ENCODE assay signal across 8 cellular contexts in genomic region chr17:47948706-47949196, GRCh38. TPM values are rescaled to one million over a fixed set of nuclear protein-coding genes. Genes with fewer than 3 reads are reported as not detected.
DNase-seq lines count a peak whose midpoint lies in the region; ATAC-seq and TF ChIP-seq lines count a peak whose summit lies in the region.

No MANE protein-coding gene starts in this region.

- DNase-seq in activated naive CD4-positive, alpha-beta T cell treated with anti-CD3 and anti-CD28 coated beads for 36 hours: no peak
- no peak for DNase-seq in activated naive CD4-positive, alpha-beta T cell (lab: John Stamatoyannopoulos, UW)
- no peak for DNase-seq in activated naive CD8-positive, alpha-beta T cell treated with anti-CD3 and anti-CD28 coated beads for 36 hours
- DNase-seq in kidney tubule cell (ENCODE audit: low spot score) (peak; percentile 90), upper lobe of left lung (no peak), AG08395 (ENCODE audit: low spot score) (no peak), NCI-H1092 (lab: John Stamatoyannopoulos, UW) (no peak), NCI-H510A (lab: John Stamatoyannopoulos, UW) (no peak)

- TF ChIP-seq POLR2A in upper lobe of left lung (IDR thresholded peaks at IDR 0.05): peak in 1 of 4 donors; percentile 27

- H3K4me3 Mint-ChIP-seq in activated naive CD4-positive, alpha-beta T cell treated with anti-CD3 and anti-CD28 coated beads for 36 hours: no peak overlapping the region
- H3K4me3 Mint-ChIP-seq in activated naive CD8-positive, alpha-beta T cell treated with anti-CD3 and anti-CD28 coated beads for 36 hours: no peak overlapping the region

- no peaks in the 10 kb centered on the region for H3K27me3 Mint-ChIP-seq in activated naive CD4-positive, alpha-beta T cell treated with anti-CD3 and anti-CD28 coated beads for 36 hours (ENCODE audit: low read depth)
- H3K27me3 Mint-ChIP-seq in activated naive CD8-positive, alpha-beta T cell treated with anti-CD3 and anti-CD28 coated beads for 36 hours: no peaks in the 10 kb centered on the region

- H3K27me3 ChIP-seq in upper lobe of left lung: no peaks in the 10 kb centered on the region

- H3K27ac Mint-ChIP-seq in activated naive CD4-positive, alpha-beta T cell treated with anti-CD3 and anti-CD28 coated beads for 36 hours: peak overlapping the region; percentile 18
- peak overlapping the region; percentile 75 for H3K27ac Mint-ChIP-seq in activated naive CD8-positive, alpha-beta T cell treated with anti-CD3 and anti-CD28 coated beads for 36 hours

- peaks cover 22% of the 10 kb centered on the region for H3K36me3 Mint-ChIP-seq in activated naive CD4-positive, alpha-beta T cell treated with anti-CD3 and anti-CD28 coated beads for 36 hours (ENCODE audit: low read depth)
- H3K36me3 Mint-ChIP-seq in activated naive CD8-positive, alpha-beta T cell treated with anti-CD3 and anti-CD28 coated beads for 36 hours: peaks cover 39% of the 10 kb centered on the region

- no peak for TF ChIP-seq CTCF in upper lobe of left lung (IDR thresholded peaks at IDR 0.05)

- no peak for TF ChIP-seq EP300 in upper lobe of left lung (IDR thresholded peaks at IDR 0.05)

- H3K9me3 Mint-ChIP-seq in activated naive CD4-positive, alpha-beta T cell treated with anti-CD3 and anti-CD28 coated beads for 36 hours: no peaks in the 10 kb centered on the region
- H3K9me3 Mint-ChIP-seq in activated naive CD8-positive, alpha-beta T cell treated with anti-CD3 and anti-CD28 coated beads for 36 hours: no peaks in the 10 kb centered on the region

- H3K9me3 ChIP-seq in upper lobe of left lung: no peaks in the 10 kb centered on the region

- H3K4me1 Mint-ChIP-seq in activated naive CD4-positive, alpha-beta T cell treated with anti-CD3 and anti-CD28 coated beads for 36 hours (ENCODE audit: low read depth): peaks cover 46% of the 10 kb centered on the region
- H3K4me1 Mint-ChIP-seq in activated naive CD8-positive, alpha-beta T cell treated with anti-CD3 and anti-CD28 coated beads for 36 hours: peaks cover 49% of the 10 kb centered on the region

- intact Hi-C loops in activated naive CD4-positive, alpha-beta T cell treated with anti-CD3 and anti-CD28 coated beads for 36 hours (cut with micrococcal nuclease): loop anchor here (1.0 kb wide), 3 partner anchors 7 to 70 kb away; partner anchors contain the start of gene PNPO

- ATAC-seq in upper lobe of left lung (ENCODE audit: low FRiP score in 2 of 2): no peak

- H3K27ac ChIP-seq in upper lobe of left lung: peak overlapping the region; percentile 51 to 89 (median 72)

- CTCF ChIA-PET in activated naive CD4-positive, alpha-beta T cell treated with anti-CD3 and anti-CD28 coated beads for 36 hours (lab: Charles Lee): interaction anchor here (0.7 to 5.0 kb wide), 17 partner anchors 8 to 127 kb away, joined by 3 to 57 read pairs (median 6); partner anchors contain the start of genes CDK5RAP3, PNPO, PRR15L and SCRN2

- H3K36me3 ChIP-seq in upper lobe of left lung: peaks cover 0 to 27% (median 5%) of the 10 kb centered on the region in 4 donors

- no peak overlapping the region for H3K4me3 ChIP-seq in upper lobe of left lung

- WGBS in upper lobe of left lung, 2 donors: 21 to 49% methylated on average over 5 of the region's 5 CpGs

- peaks cover 18 to 72% (median 49%) of the 10 kb centered on the region in 4 donors for H3K4me1 ChIP-seq in upper lobe of left lung

RNA-seq across cellular contexts. Expression of gene PNPO, which starts 7.4 kb away (rescaled TPM):
- total RNA-seq in activated naive CD4-positive, alpha-beta T cell treated with anti-CD3 and anti-CD28 coated beads for 36 hours: 10 to 100 TPM; 35.5 to 37.0 TPM
- 10 to 100 TPM; 56.1 to 61.1 TPM for total RNA-seq in activated naive CD8-positive, alpha-beta T cell treated with anti-CD3 and anti-CD28 coated beads for 36 hours
- 10 to 100 TPM; 16.2 to 40.2 (median 28.7) TPM for total RNA-seq in upper lobe of left lung

RNA-seq across cellular contexts. Expression of gene PRR15L, which starts 8.9 kb away (rescaled TPM):
- total RNA-seq in activated naive CD4-positive, alpha-beta T cell treated with anti-CD3 and anti-CD28 coated beads for 36 hours: not detected
- total RNA-seq in activated naive CD8-positive, alpha-beta T cell treated with anti-CD3 and anti-CD28 coated beads for 36 hours: not detected
- 100 to 1,000 TPM in 1 of 6 donors, 10 to 100 TPM in 5; 34.2 to 105 (median 75.2) TPM for total RNA-seq in upper lobe of left lung

RNA-seq across cellular contexts. Expression of gene CDK5RAP3, which starts 22.2 kb away (rescaled TPM):
- 100 to 1,000 TPM; 174 to 175 TPM for total RNA-seq in activated naive CD4-positive, alpha-beta T cell treated with anti-CD3 and anti-CD28 coated beads for 36 hours
- total RNA-seq in activated naive CD8-positive, alpha-beta T cell treated with anti-CD3 and anti-CD28 coated beads for 36 hours: 100 to 1,000 TPM; 163 to 168 TPM
- total RNA-seq in upper lobe of left lung: 100 to 1,000 TPM in 5 of 6 donors, 10 to 100 TPM in 1; 76.6 to 661 (median 160) TPM

RNA-seq across cellular contexts. Expression of gene SP2, which starts 52.7 kb away (rescaled TPM):
- 10 to 100 TPM; 17.4 to 19.5 TPM for total RNA-seq in activated naive CD4-positive, alpha-beta T cell treated with anti-CD3 and anti-CD28 coated beads for 36 hours
- 10 to 100 TPM; 18.1 to 18.8 TPM for total RNA-seq in activated naive CD8-positive, alpha-beta T cell treated with anti-CD3 and anti-CD28 coated beads for 36 hours
- 10 to 100 TPM in 3 of 6 donors, 1 to 10 TPM in 3; 7.6 to 19.4 (median 13.1) TPM for total RNA-seq in upper lobe of left lung

Comparison
In these comparisons a context has a peak if more than half of its experiments do, and no peak if none do; other contexts are left out.
1. RNA of gene PRR15L, which starts 8.9 kb away (total RNA-seq): 34.2 to 105 TPM in upper lobe of left lung; not detected in activated naive CD4-positive, alpha-beta T cell treated with anti-CD3 and anti-CD28 coated beads for 36 hours and not detected in activated naive CD8-positive, alpha-beta T cell treated with anti-CD3 and anti-CD28 coated beads for 36 hours; every median in the first group is over 10 times any median in the second.